28 cellular contexts compared by ENCODE assay signal in genomic region chr22:43169310-43170130, GRCh38. TPM values are rescaled to one million over a fixed set of nuclear protein-coding genes. Genes with fewer than 3 reads are reported as not detected.
"Had no signal": no experiment of that assay in that cellular context is flagged by ENCODE, and none has a peak within 500 bp of the region (broad histone marks: within the 10 kb centered on the region; RNA-seq: fewer than 3 reads in every experiment).

No MANE protein-coding gene starts in this region.

- H3K4me3 ChIP-seq: adrenal gland, ascending aorta, mucosa of descending colon, neural progenitor cell, ovary, prostate gland, right atrium auricular region, testis, uterus had no signal

- H3K4me3 Mint-ChIP-seq: activated CD8-positive, alpha-beta T cell treated with anti-CD3 and anti-CD28 coated beads, Interleukin-2, amount 10 ng/mL, durations not matched to agents 7 days and 5 days; activated naive CD8-positive, alpha-beta T cell; activated T-helper 1 cell treated with anti-CD3 and anti-CD28 coated beads, Interleukin-12 subunit alpha, Interleukin-12 subunit beta, Interleukin-2, Interleukin-4 antibody, amounts not matched to agents 30 ng/mL and 10 ng/mL and 1 ng/mL, durations not matched to agents 14 hours and 24 hours and 36 hours; naive B cell; neural progenitor cell; stimulated activated memory B cell treated with anti-CD40 and anti-IgM and Interleukin-4, amounts not matched to agents 10 μg/mL and 1 μg/mL and 100 μg/mL, for 72 hours; T-cell had no signal

- H3K27me3 ChIP-seq: adrenal gland, ascending aorta, brain microvascular endothelial cell, neural progenitor cell, ovary, right atrium auricular region, testis, uterus had no signal

- ATAC-seq: activated CD8-positive, alpha-beta T cell treated with anti-CD3 and anti-CD28 coated beads, Interleukin-2, amount 10 ng/mL, durations not matched to agents 7 days and 5 days; left colon; mucosa of descending colon; stimulated activated memory B cell treated with anti-CD40 and anti-IgM and Interleukin-4, amounts not matched to agents 10 μg/mL and 1 μg/mL and 100 μg/mL, for 72 hours; T-cell had no signal

- H3K27me3 Mint-ChIP-seq: activated naive CD8-positive, alpha-beta T cell; naive B cell; stimulated activated memory B cell treated with anti-CD40 and anti-IgM and Interleukin-4, amounts not matched to agents 10 μg/mL and 1 μg/mL and 100 μg/mL, for 72 hours; T-cell had no signal

- H3K36me3 ChIP-seq: neural progenitor cell, uterus had no signal

- H2AFZ ChIP-seq: neural progenitor cell had no signal

- H3K27ac Mint-ChIP-seq: activated naive CD8-positive, alpha-beta T cell; activated T-helper 1 cell treated with anti-CD3 and anti-CD28 coated beads, Interleukin-12 subunit alpha, Interleukin-12 subunit beta, Interleukin-2, Interleukin-4 antibody, amounts not matched to agents 30 ng/mL and 10 ng/mL and 1 ng/mL, durations not matched to agents 14 hours and 24 hours and 36 hours; stimulated activated memory B cell treated with anti-CD40 and anti-IgM and Interleukin-4, amounts not matched to agents 10 μg/mL and 1 μg/mL and 100 μg/mL, for 72 hours; T-cell had no signal

- DNase-seq: activated CD4-positive, alpha-beta T cell treated with anti-CD3 and anti-CD28 coated beads for 1 hour; activated CD4-positive, alpha-beta T cell treated with anti-CD3 and anti-CD28 coated beads, Interleukin-2, amount 50 U/mL, for 1 hour; activated CD8-positive, alpha-beta T cell treated with anti-CD3 and anti-CD28 coated beads, Interleukin-2, amount 10 ng/mL, durations not matched to agents 7 days and 5 days; activated gamma-delta T cell treated with Interleukin-2 at 50 U/mL for 16 hours; adrenal gland; brain microvascular endothelial cell; caudate nucleus; effector memory CD4-positive, alpha-beta T cell; foreskin melanocyte; hypothalamus; islet precursor cell; mesendoderm; naive B cell; ovary; stimulated activated CD4-positive, alpha-beta T cell treated with anti-CD3 and anti-CD28 coated beads, Interleukin-2, amount 100 ng/mL, for 24 hours; T-cell; testis; trophoblast cell; uterus had no signal

- H3K4me2 ChIP-seq: neural progenitor cell had no signal

- H3K9ac ChIP-seq: neural progenitor cell had no signal

- H3K9me3 ChIP-seq: adrenal gland, ascending aorta, mucosa of descending colon, ovary, prostate gland, right atrium auricular region, testis, uterus had no signal

- H3K27ac ChIP-seq: adrenal gland, neural progenitor cell, ovary, prostate gland, right atrium auricular region, testis, uterus had no signal

- H3K4me1 ChIP-seq: ascending aorta, neural progenitor cell, testis, uterus had no signal

RNA-seq across cellular contexts. Expression of gene BIK, which starts 59.0 kb away (rescaled TPM):
- total RNA-seq: ascending aorta had no signal
